ENCODE assay signal across 8 cellular contexts in the genomic region with DNA sequence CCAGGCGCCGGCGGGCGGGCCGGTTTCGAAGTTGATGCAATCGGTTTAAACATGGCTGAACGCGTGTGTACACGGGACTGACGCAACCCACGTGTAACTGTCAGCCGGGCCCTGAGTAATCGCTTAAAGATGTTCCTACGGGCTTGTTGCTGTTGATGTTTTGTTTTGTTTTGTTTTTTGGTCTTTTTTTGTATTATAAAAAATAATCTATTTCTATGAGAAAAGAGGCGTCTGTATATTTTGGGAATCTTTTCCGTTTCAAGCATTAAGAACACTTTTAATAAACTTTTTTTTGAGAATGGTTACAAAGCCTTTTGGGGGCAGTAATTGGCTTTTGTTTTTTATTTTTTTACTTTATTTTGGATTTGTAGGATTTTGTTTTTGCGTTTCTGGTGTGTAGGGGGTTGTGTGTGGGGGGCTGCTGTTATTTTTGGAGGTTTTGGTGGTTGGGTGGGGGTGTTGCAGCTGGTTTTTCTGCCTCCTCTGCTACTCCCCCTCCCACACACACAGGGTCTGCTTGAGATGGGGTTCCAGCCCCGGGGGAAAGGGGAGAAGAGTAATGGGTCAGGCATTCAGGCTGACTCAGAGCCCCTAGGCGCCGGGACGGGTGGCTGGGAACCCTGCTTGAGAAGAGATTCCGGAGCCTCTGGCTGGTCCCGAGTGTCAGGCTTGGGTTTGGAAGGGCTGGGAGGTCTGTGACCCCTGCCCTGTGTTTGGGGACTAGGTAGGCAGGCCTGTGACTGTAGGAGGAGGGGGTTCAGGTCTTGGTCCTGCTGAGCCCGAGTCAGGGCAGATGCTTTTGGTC. TPM values are rescaled to one million over a fixed set of nuclear protein-coding genes. Genes with fewer than 3 reads are reported as not detected.
DNase-seq lines count a peak whose midpoint lies in the region; ATAC-seq, FAIRE-seq and TF ChIP-seq lines count a peak whose summit lies in the region.

No MANE protein-coding gene starts in this region.

- DNase-seq in HPDE6-E6E7 (ENCODE audit: extremely low spot score) (peak; percentile 96), NT2/D1 (ENCODE audit: low read depth, low spot score) (no peak), endothelial cell of umbilical vein (ENCODE audit: low read depth, low spot score) (peak; percentile 75), mucosa of gallbladder (ENCODE audit: low spot score) (peak; percentile 84)
- peak; percentile 85 for DNase-seq in activated CD8-positive, alpha-beta memory T cell treated with anti-CD3 and anti-CD28 coated beads, Interleukin-2, amount 50 U/mL, for 4 hours
- DNase-seq in stimulated activated CD8-positive, alpha-beta memory T cell treated with anti-CD3 and anti-CD28 coated beads, Interleukin-4, amount 100 ng/mL, for 48 hours: peak; percentile 88

- TSS peak; percentile 67 for BruUV-seq in endothelial cell of umbilical vein (replicated peaks; lab: Mats Ljungman, UMichigan)

- intact Hi-C loops in endothelial cell of umbilical vein (cut with micrococcal nuclease): loop anchor here (2.0 kb wide), 1 partner anchor 116 kb away; no protein-coding TSS in a partner anchor

- H3K4me1 ChIP-seq in NT2/D1 (ENCODE audit: insufficient read depth, insufficient read length): peaks cover 30% of the 10 kb centered on the region
- H3K4me1 ChIP-seq in endothelial cell of umbilical vein (ENCODE audit: control insufficient read depth, extremely low read depth, insufficient read depth, low read length): peaks cover 12% of the 10 kb centered on the region

- peak overlapping the region; percentile 80 for H3K4me2 ChIP-seq in endothelial cell of umbilical vein (ENCODE audit: insufficient read depth, low read length)

- H3K9me3 ChIP-seq in NT2/D1 (ENCODE audit: insufficient read depth, low read length) (no peaks in the 10 kb centered on the region), endothelial cell of umbilical vein (replicated peaks; ENCODE audit: control insufficient read depth, insufficient read depth, low read length) (no peaks in the 10 kb centered on the region)

- no peak for TF ChIP-seq CTCF in endothelial cell of umbilical vein (IDR thresholded peaks at IDR 0.05; ENCODE audit: extremely low read depth in 1 of 2, insufficient read depth in 1 of 2, low read depth in 1 of 2, low read length in 2 of 2)

- H3K36me3 ChIP-seq in NT2/D1 (ENCODE audit: insufficient read depth, insufficient read length, low read length) (peaks cover 20% of the 10 kb centered on the region), endothelial cell of umbilical vein (ENCODE audit: control insufficient read depth in 2 of 2, extremely low read depth in 1 of 2, insufficient read depth in 2 of 2, low read length in 2 of 2) (no peaks in the 10 kb centered on the region)

- no peak for ATAC-seq in GM19452 (IDR thresholded peaks at IDR 0.05; ENCODE audit: unreplicated experiment)

- CTCF ChIA-PET in endothelial cell of umbilical vein (lab: Charles Lee): interaction anchor here (0.9 to 5.5 kb wide), 9 partner anchors 91 to 552 kb away, joined by 3 to 52 read pairs (median 4); no protein-coding TSS in a partner anchor

- H3K27me3 ChIP-seq in NT2/D1 (ENCODE audit: insufficient read depth, insufficient read length) (no peaks in the 10 kb centered on the region), endothelial cell of umbilical vein (ENCODE audit: control insufficient read depth in 2 of 2, insufficient read depth in 2 of 2, low read length in 2 of 2) (no peaks in the 10 kb centered on the region)

- H3K9ac ChIP-seq in NT2/D1 (ENCODE audit: insufficient read length, low read depth) (peak overlapping the region; percentile 98), endothelial cell of umbilical vein (replicated peaks; ENCODE audit: extremely low read depth, insufficient read depth, low read length) (peak overlapping the region; percentile 82)

- dilution Hi-C loops in endothelial cell of umbilical vein (cut with MboI; ENCODE audit: extremely low pct_ligation_motif_present, low sequenced_read_pairs): no loop called here

- FAIRE-seq in G401.6 (lab: Jason Lieb, UNC): peak; percentile 75
- peak; percentile 83 for FAIRE-seq in endothelial cell of umbilical vein (lab: Jason Lieb, UNC)

- H3K27ac ChIP-seq in endothelial cell of umbilical vein (ENCODE audit: insufficient read depth, low read depth, low read length): peak overlapping the region; percentile 64

- H3K4me3 ChIP-seq in NT2/D1 (ENCODE audit: insufficient read length, low read depth) (peak overlapping the region; percentile 95), endothelial cell of umbilical vein (replicated peaks in 1 of 3; ENCODE audit: insufficient read depth in 1 of 3, low read depth in 1 of 3, low read length in 3 of 3) (peak overlapping the region; percentile 13 to 73 (median 60))

- H2AFZ ChIP-seq in endothelial cell of umbilical vein (ENCODE audit: low read depth, low read length): no peak overlapping the region

- no peaks in the 10 kb centered on the region for H4K20me1 ChIP-seq in endothelial cell of umbilical vein (replicated peaks; ENCODE audit: control insufficient read depth, extremely low read depth, insufficient read depth, low read length)

- H3K9me1 ChIP-seq in endothelial cell of umbilical vein (replicated peaks; ENCODE audit: control insufficient read depth, extremely low read depth, insufficient read depth, low read length): no peaks in the 10 kb centered on the region

- peaks cover 11% of the 10 kb centered on the region for H3K79me2 ChIP-seq in endothelial cell of umbilical vein (ENCODE audit: control insufficient read depth, insufficient read depth, low read length)

- TF ChIP-seq POLR2A in endothelial cell of umbilical vein (IDR thresholded peaks at IDR 0.05; ENCODE audit: low read depth, low read length): no peak

- POLR2A ChIA-PET in endothelial cell of umbilical vein (lab: Charles Lee): no interaction called here

TF ChIP-seq in endothelial cell of umbilical vein, 7 proteins besides CTCF, POLR2A, EP300 and RAD21:
- TF ChIP-seq, protein P1, sequence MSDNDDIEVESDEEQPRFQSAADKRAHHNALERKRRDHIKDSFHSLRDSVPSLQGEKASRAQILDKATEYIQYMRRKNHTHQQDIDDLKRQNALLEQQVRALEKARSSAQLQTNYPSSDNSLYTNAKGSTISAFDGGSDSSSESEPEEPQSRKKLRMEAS (IDR thresholded peaks at IDR 0.05; ENCODE audit: insufficient read depth, insufficient read length): peak; percentile 95
- no peak for TF ChIP-seq POLR2AphosphoS5 (IDR thresholded peaks at IDR 0.05; ENCODE audit: insufficient read depth, low read depth, low read length)
- peak; percentile 82 for TF ChIP-seq MYC (IDR thresholded peaks at IDR 0.05; ENCODE audit: low read depth, low read length)
- peak; percentile 8 for TF ChIP-seq JUN (IDR thresholded peaks at IDR 0.05; ENCODE audit: borderline replicate concordance, insufficient read depth, insufficient read length, low read depth)
- TF ChIP-seq FOS (IDR thresholded peaks at IDR 0.05; ENCODE audit: borderline replicate concordance, insufficient read depth, low read length): no peak

RNA-seq across cellular contexts. Expression of a gene that starts 1.9 kb away (rescaled TPM):
- total RNA-seq in endothelial cell of umbilical vein (8.9 and 11.4 TPM in 2 replicates), mucosa of gallbladder (87.4 TPM)
- polyA plus RNA-seq in endothelial cell of umbilical vein: 3.7 and 4.6 TPM in 2 replicates
- polyA plus RNA-seq in endothelial cell of umbilical vein (2011; cell fraction: cytosol; rRNA removed): 1.7 and 2.7 TPM in 2 replicates
- 1.9 and 2.2 TPM in 2 replicates for polyA plus RNA-seq in endothelial cell of umbilical vein (2011; cell fraction: nucleus; rRNA removed)
- 3.7 and 6.3 TPM in 2 replicates for polyA plus RNA-seq in endothelial cell of umbilical vein (2012)
- polyA minus RNA-seq in endothelial cell of umbilical vein: 1.6 TPM in 2 replicates
- polyA minus RNA-seq in endothelial cell of umbilical vein (2011; cell fraction: cytosol; rRNA and poly(A)+ RNA removed): 88.3 TPM
- polyA minus RNA-seq in endothelial cell of umbilical vein (2011; cell fraction: nucleus; rRNA and poly(A)+ RNA removed): 1.2 and 6.4 TPM in 2 replicates

RNA-seq across cellular contexts. Expression of a gene that starts 39.0 kb away (rescaled TPM):
- total RNA-seq in endothelial cell of umbilical vein (62.7 and 71.9 TPM in 2 replicates), mucosa of gallbladder (28.6 TPM)
- 131 and 182 TPM in 2 replicates for polyA plus RNA-seq in endothelial cell of umbilical vein
- polyA plus RNA-seq in endothelial cell of umbilical vein (2011; cell fraction: cytosol; rRNA removed): 77.9 and 89.4 TPM in 2 replicates
- 40.6 and 46.8 TPM in 2 replicates for polyA plus RNA-seq in endothelial cell of umbilical vein (2011; cell fraction: nucleus; rRNA removed)
- polyA plus RNA-seq in endothelial cell of umbilical vein (2012): 72.8 and 86.0 TPM in 2 replicates
- polyA minus RNA-seq in endothelial cell of umbilical vein: 125 and 128 TPM in 2 replicates
- 47.9 TPM for polyA minus RNA-seq in endothelial cell of umbilical vein (2011; cell fraction: cytosol; rRNA and poly(A)+ RNA removed)
- polyA minus RNA-seq in endothelial cell of umbilical vein (2011; cell fraction: nucleus; rRNA and poly(A)+ RNA removed): 16.3 and 20.4 TPM in 2 replicates
